7 cellular contexts compared by ENCODE assay signal in the genomic region with DNA sequence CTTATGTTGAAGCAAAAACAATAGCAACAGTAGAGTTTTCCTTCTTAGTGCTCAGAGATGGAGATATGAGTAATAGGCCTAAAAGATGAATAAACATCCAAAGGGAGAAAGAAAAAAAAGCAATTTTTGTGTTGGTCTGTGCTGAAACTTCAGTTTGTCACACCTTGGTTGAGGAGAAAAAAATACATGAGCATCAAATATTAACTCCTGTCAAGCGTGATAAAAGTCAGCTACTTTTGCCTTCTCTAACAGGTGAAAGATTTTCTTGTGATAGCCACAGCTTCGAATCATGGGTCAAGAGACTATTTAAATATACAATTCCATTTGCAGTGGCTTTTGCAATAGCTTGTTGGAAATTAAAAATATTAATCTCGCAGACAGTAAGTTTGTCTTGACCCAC.
DNase-seq lines count a peak whose midpoint lies in the region; ATAC-seq and FAIRE-seq lines count a peak whose summit lies in the region.
"Not testable (repeated sequence)": the region's sequence is repeated elsewhere in the genome, so short reads cannot be mapped to it uniquely, and the experiment has no call there.

No MANE protein-coding gene starts in this region.

- ATAC-seq in GM18520 (IDR thresholded peaks at IDR 0.05; ENCODE audit: unreplicated experiment) (peak; percentile 36), GM21423 (IDR thresholded peaks at IDR 0.05; ENCODE audit: unreplicated experiment) (peak; percentile 49), GM21825 (IDR thresholded peaks at IDR 0.05; ENCODE audit: unreplicated experiment) (peak; percentile 39), HG02884 (IDR thresholded peaks at IDR 0.05; ENCODE audit: unreplicated experiment) (peak; percentile 30), HG03097 (IDR thresholded peaks at IDR 0.05; ENCODE audit: low FRiP score, unreplicated experiment) (peak; percentile 40), HG03439 (IDR thresholded peaks at IDR 0.05; ENCODE audit: unreplicated experiment) (peak; percentile 34)

- FAIRE-seq in GM19239 (lab: Jason Lieb, UNC) = peak; percentile 96

- not testable (repeated sequence) for DNase-seq in GM19239 (ENCODE audit: insufficient read length, low spot score)
